ENCODE assay signal across 11 cellular contexts in the genomic region with DNA sequence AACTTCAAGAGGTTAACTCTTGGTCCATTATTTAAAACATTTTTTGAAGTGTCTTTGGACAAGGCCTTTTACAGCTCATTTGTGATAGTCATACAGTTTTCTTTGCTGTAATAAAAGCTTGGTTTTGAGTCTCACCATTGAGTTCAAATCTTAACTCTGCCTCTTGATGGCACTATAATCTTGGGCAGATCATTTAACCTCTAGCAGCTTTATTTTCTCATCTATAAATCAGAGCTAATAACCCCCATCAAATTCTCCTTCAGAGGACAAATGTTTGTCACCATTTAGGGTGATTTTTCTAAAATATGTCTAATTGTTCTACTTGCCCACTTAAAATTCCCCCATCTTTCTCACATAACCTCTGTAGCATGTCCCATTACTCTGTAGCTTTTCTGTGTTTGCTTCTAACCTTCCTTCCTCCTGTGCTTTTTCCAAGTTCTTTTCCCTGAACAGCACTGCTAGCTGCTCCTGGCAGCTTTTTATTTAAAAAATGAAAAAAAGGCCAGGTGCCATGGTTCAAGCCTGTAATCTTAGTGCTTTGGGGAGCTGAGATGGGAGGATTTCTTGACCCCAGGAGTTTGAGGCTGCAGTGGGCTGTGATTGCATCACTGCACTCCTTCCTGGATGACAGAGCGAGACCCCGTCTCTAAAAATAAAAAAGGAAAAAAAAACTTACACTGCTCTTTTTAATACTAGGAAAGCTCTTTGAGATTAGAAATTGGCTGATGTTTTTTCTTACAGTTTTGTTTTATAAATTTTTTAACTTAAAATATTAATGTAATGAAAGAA. TPM values are rescaled to one million over a fixed set of nuclear protein-coding genes. Genes with fewer than 3 reads are reported as not detected.
DNase-seq lines count a peak whose midpoint lies in the region; ATAC-seq, FAIRE-seq and TF ChIP-seq lines count a peak whose summit lies in the region.
"Had no signal": no experiment of that assay in that cellular context is flagged by ENCODE, and none has a peak within 500 bp of the region (broad histone marks: within the 10 kb centered on the region; RNA-seq: fewer than 3 reads in every experiment).

No MANE protein-coding gene starts in this region.

- H3K27ac Mint-ChIP-seq in nephron progenitor cell: peak overlapping the region; percentile 6
- H3K27ac Mint-ChIP-seq in natural killer cell: peak overlapping the region in 1 of 2 donors; percentile 51

- TF ChIP-seq CTCF in nephron progenitor cell (IDR thresholded peaks at IDR 0.05) (peak; percentile 13), natural killer cell (IDR thresholded peaks at IDR 0.05) (no peak)

- H3K4me1 Mint-ChIP-seq in nephron progenitor cell (peaks cover 47% of the 10 kb centered on the region), natural killer cell (peaks cover 54 to 66% of the 10 kb centered on the region in 2 donors)

- ATAC-seq in natural killer cell: no peak
- ATAC-seq: mucosa of descending colon had no signal

- peak; percentile 30 for DNase-seq in cerebellar cortex (ENCODE audit: low spot score)
- no peak for DNase-seq in nephron progenitor cell
- DNase-seq in stimulated activated naive CD4-positive, alpha-beta T cell (lab: John Stamatoyannopoulos, UW): no peak
- DNase-seq in NK-92 treated with Interleukin-12 subunit alpha and Interleukin-12 subunit beta, amount 100 ng/mL, for 24 hours (lab: John Stamatoyannopoulos, UW): no peak
- DNase-seq in natural killer cell: no peak
- DNase-seq: activated gamma-delta T cell treated with Interleukin-2 at 50 U/mL for 16 hours, mucosa of descending colon, NCI-H345 had no signal

- H3K27me3 Mint-ChIP-seq in nephron progenitor cell (ENCODE audit: low read depth, poor library complexity) (no peaks in the 10 kb centered on the region), natural killer cell (ENCODE audit: low read depth in 2 of 2) (no peaks in the 10 kb centered on the region)

- TF ChIP-seq RAD21 in Ishikawa (IDR thresholded peaks at IDR 0.05; ENCODE audit: low read depth): peak; percentile 26; the same call in 1 of the 2 replicates

- TF ChIP-seq EP300 in Ishikawa (IDR thresholded peaks at IDR 0.05; ENCODE audit: borderline replicate concordance): no peak

- intact Hi-C loops in natural killer cell (cut with micrococcal nuclease): no loop called here

- H3K36me3 Mint-ChIP-seq in nephron progenitor cell (ENCODE audit: low read depth) (peaks cover 5% of the 10 kb centered on the region), natural killer cell (no peaks in the 10 kb centered on the region)

- no peak overlapping the region for H3K4me3 Mint-ChIP-seq in nephron progenitor cell
- no peak overlapping the region for H3K4me3 Mint-ChIP-seq in natural killer cell

- no peaks in the 10 kb centered on the region for H3K9me3 Mint-ChIP-seq in nephron progenitor cell
- H3K9me3 Mint-ChIP-seq in natural killer cell: no peaks in the 10 kb centered on the region

- peak; percentile 93 for FAIRE-seq in G401.6 (lab: Jason Lieb, UNC)
- FAIRE-seq: TTC549 had no signal

TF ChIP-seq in Ishikawa, 13 proteins besides CTCF, POLR2A, EP300 and RAD21:
- TF ChIP-seq CEBPB (IDR thresholded peaks at IDR 0.05) (no peak), NFIC (IDR thresholded peaks at IDR 0.05) (no peak), ZBTB7A (IDR thresholded peaks at IDR 0.05; ENCODE audit: low read depth) (no peak), CREB1 (IDR thresholded peaks at IDR 0.05; ENCODE audit: low read depth) (no peak), TCF12 (IDR thresholded peaks at IDR 0.05; ENCODE audit: low read depth) (no peak), TAF1 (IDR thresholded peaks at IDR 0.05; ENCODE audit: low read depth) (no peak), TEAD4 (IDR thresholded peaks at IDR 0.05) (no peak), FOXM1 (IDR thresholded peaks at IDR 0.05; ENCODE audit: borderline replicate concordance, low read depth) (no peak), EGR1 (IDR thresholded peaks at IDR 0.05) (no peak), YY1 (IDR thresholded peaks at IDR 0.05; ENCODE audit: low read depth) (no peak)
- TF ChIP-seq, protein P1, sequence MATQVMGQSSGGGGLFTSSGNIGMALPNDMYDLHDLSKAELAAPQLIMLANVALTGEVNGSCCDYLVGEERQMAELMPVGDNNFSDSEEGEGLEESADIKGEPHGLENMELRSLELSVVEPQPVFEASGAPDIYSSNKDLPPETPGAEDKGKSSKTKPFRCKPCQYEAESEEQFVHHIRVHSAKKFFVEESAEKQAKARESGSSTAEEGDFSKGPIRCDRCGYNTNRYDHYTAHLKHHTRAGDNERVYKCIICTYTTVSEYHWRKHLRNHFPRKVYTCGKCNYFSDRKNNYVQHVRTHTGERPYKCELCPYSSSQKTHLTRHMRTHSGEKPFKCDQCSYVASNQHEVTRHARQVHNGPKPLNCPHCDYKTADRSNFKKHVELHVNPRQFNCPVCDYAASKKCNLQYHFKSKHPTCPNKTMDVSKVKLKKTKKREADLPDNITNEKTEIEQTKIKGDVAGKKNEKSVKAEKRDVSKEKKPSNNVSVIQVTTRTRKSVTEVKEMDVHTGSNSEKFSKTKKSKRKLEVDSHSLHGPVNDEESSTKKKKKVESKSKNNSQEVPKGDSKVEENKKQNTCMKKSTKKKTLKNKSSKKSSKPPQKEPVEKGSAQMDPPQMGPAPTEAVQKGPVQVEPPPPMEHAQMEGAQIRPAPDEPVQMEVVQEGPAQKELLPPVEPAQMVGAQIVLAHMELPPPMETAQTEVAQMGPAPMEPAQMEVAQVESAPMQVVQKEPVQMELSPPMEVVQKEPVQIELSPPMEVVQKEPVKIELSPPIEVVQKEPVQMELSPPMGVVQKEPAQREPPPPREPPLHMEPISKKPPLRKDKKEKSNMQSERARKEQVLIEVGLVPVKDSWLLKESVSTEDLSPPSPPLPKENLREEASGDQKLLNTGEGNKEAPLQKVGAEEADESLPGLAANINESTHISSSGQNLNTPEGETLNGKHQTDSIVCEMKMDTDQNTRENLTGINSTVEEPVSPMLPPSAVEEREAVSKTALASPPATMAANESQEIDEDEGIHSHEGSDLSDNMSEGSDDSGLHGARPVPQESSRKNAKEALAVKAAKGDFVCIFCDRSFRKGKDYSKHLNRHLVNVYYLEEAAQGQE (IDR thresholded peaks at IDR 0.05; ENCODE audit: low read depth): no peak
- TF ChIP-seq, protein P2, sequence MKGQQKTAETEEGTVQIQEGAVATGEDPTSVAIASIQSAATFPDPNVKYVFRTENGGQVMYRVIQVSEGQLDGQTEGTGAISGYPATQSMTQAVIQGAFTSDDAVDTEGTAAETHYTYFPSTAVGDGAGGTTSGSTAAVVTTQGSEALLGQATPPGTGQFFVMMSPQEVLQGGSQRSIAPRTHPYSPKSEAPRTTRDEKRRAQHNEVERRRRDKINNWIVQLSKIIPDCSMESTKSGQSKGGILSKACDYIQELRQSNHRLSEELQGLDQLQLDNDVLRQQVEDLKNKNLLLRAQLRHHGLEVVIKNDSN (IDR thresholded peaks at IDR 0.05): no peak
- TF ChIP-seq, protein P3, sequence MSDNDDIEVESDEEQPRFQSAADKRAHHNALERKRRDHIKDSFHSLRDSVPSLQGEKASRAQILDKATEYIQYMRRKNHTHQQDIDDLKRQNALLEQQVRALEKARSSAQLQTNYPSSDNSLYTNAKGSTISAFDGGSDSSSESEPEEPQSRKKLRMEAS (IDR thresholded peaks at IDR 0.05): no peak

RNA-seq across cellular contexts. Expression of a gene that starts 28.5 kb away (rescaled TPM):
- 10 to 100 TPM; 80.0 to 89.5 (median 86.9) TPM for total RNA-seq in natural killer cell
